In genomic region chr7:33733865-33734650, GRCh38 we compare ENCODE assay signal across 19 cellular contexts.
DNase-seq lines count a peak whose midpoint lies in the region; ATAC-seq and TF ChIP-seq lines count a peak whose summit lies in the region.
"Had no signal": no experiment of that assay in that cellular context is flagged by ENCODE, and none has a peak within 500 bp of the region (broad histone marks: within the 10 kb centered on the region; RNA-seq: fewer than 3 reads in every experiment).

No MANE protein-coding gene starts in this region.

- no peaks in the 10 kb centered on the region for H3K36me3 ChIP-seq in right lobe of liver
- H3K36me3 ChIP-seq: adrenal gland, esophagus muscularis mucosa had no signal

- H3K27ac ChIP-seq in 22Rv1 = peak overlapping the region; percentile 57
- H3K27ac ChIP-seq in right lobe of liver = no peak overlapping the region
- H3K27ac ChIP-seq: adrenal gland, coronary artery, esophagus muscularis mucosa had no signal

- H3K4me3 ChIP-seq in right lobe of liver = no peak overlapping the region
- H3K4me3 ChIP-seq: adrenal gland, coronary artery, esophagus muscularis mucosa had no signal

- intact Hi-C loops in right lobe of liver (cut with DNase I) = no loop called here

- H3K4me1 ChIP-seq in right lobe of liver = peaks cover 0 to 14% (median 0%) of the 10 kb centered on the region in 4 donors
- H3K4me1 ChIP-seq: adrenal gland, esophagus muscularis mucosa had no signal

- in situ Hi-C loops in GM13977 (cut with MboI; ENCODE audit: low pct_unique_long_range_greater_than_20kb, low sequenced_read_pairs, unreplicated experiment) = no loop called here

- POLR2A ChIA-PET in WTC11 (lab: Charles Lee) = no interaction called here

- H3K4me3 Mint-ChIP-seq in WTC11 = no peak overlapping the region
- H3K4me3 Mint-ChIP-seq: activated T-helper 1 cell treated with anti-CD3 and anti-CD28 coated beads, Interleukin-12 subunit alpha, Interleukin-12 subunit beta, Interleukin-2, Interleukin-4 antibody, amounts not matched to agents 30 ng/mL and 10 ng/mL and 1 ng/mL, durations not matched to agents 14 hours and 24 hours and 36 hours; CD8-positive, alpha-beta memory T cell; natural killer cell; stimulated activated naive B cell treated with anti-CD40 and anti-IgM and Interleukin-4, amounts not matched to agents 10 μg/mL and 1 μg/mL and 100 μg/mL, for 72 hours had no signal

- H3K27ac Mint-ChIP-seq in WTC11 = no peak overlapping the region
- H3K27ac Mint-ChIP-seq: activated T-helper 1 cell treated with anti-CD3 and anti-CD28 coated beads, Interleukin-12 subunit alpha, Interleukin-12 subunit beta, Interleukin-2, Interleukin-4 antibody, amounts not matched to agents 30 ng/mL and 10 ng/mL and 1 ng/mL, durations not matched to agents 14 hours and 24 hours and 36 hours; CD8-positive, alpha-beta memory T cell; natural killer cell; stimulated activated naive B cell treated with anti-CD40 and anti-IgM and Interleukin-4, amounts not matched to agents 10 μg/mL and 1 μg/mL and 100 μg/mL, for 72 hours had no signal

- peaks cover 10% of the 10 kb centered on the region; the same call in 1 of the 2 replicates for H3K36me3 Mint-ChIP-seq in WTC11
- H3K36me3 Mint-ChIP-seq: natural killer cell had no signal

- no peaks in the 10 kb centered on the region for H3K9me3 ChIP-seq in right lobe of liver
- H3K9me3 ChIP-seq: adrenal gland, esophagus muscularis mucosa had no signal

- peak; percentile 70 for DNase-seq in NCI-H146 (lab: John Stamatoyannopoulos, UW)
- no peak for DNase-seq in WTC11 (ENCODE audit: low spot score)
- DNase-seq in right lobe of liver = no peak
- DNase-seq in RPMI8226 = no peak
- no peak for DNase-seq in activated CD8-positive, alpha-beta memory T cell treated with anti-CD3 and anti-CD28 coated beads, Interleukin-2, amount 50 U/mL, for 4 hours
- DNase-seq in GM13977 (ENCODE audit: low spot score) = no peak
- DNase-seq: activated CD4-positive, alpha-beta T cell treated with anti-CD3 and anti-CD28 coated beads, Interleukin-2, amount 50 U/mL, for 1 hour; adrenal gland; CD8-positive, alpha-beta memory T cell; GDM1; natural killer cell; NCI-H526 treated with DMSO at 0.1 percent for 48 hours; stimulated activated naive B cell treated with anti-CD40 and anti-IgM and Interleukin-4, amounts not matched to agents 10 μg/mL and 1 μg/mL and 100 μg/mL, for 72 hours had no signal

- CTCF ChIA-PET in WTC11 (lab: Charles Lee) = interaction anchor here (1.1 kb wide), 1 partner anchor 61 kb away, joined by 3 read pairs; no protein-coding TSS in a partner anchor

- 78% methylated on average over 12 of the region's 16 CpGs for WGBS in right lobe of liver (ENCODE audit: insufficient coverage, low coverage, low lambda C conversion rate, missing lambda C conversion rate)

- TF ChIP-seq POLR2A in right lobe of liver (IDR thresholded peaks at IDR 0.05) = no peak

- H3K4me1 Mint-ChIP-seq in WTC11 = peaks cover 2% of the 10 kb centered on the region; the same call in 1 of the 2 replicates
- H3K4me1 Mint-ChIP-seq: CD8-positive, alpha-beta memory T cell; stimulated activated naive B cell treated with anti-CD40 and anti-IgM and Interleukin-4, amounts not matched to agents 10 μg/mL and 1 μg/mL and 100 μg/mL, for 72 hours had no signal

- H3K9me3 Mint-ChIP-seq in WTC11 = peaks cover 5% of the 10 kb centered on the region
- H3K9me3 Mint-ChIP-seq: activated T-helper 1 cell treated with anti-CD3 and anti-CD28 coated beads, Interleukin-12 subunit alpha, Interleukin-12 subunit beta, Interleukin-2, Interleukin-4 antibody, amounts not matched to agents 30 ng/mL and 10 ng/mL and 1 ng/mL, durations not matched to agents 14 hours and 24 hours and 36 hours had no signal

- peak; percentile 76 for ATAC-seq in WTC11
- ATAC-seq in right lobe of liver = peak; percentile 40 to 71 (median 55)
- no peak for ATAC-seq in GM21367 (IDR thresholded peaks at IDR 0.05; ENCODE audit: unreplicated experiment)
- ATAC-seq: natural killer cell; sciatic nerve; stimulated activated naive B cell treated with anti-CD40 and anti-IgM and Interleukin-4, amounts not matched to agents 10 μg/mL and 1 μg/mL and 100 μg/mL, for 72 hours had no signal

- no peaks in the 10 kb centered on the region for H3K27me3 ChIP-seq in right lobe of liver
- H3K27me3 ChIP-seq: adrenal gland, esophagus muscularis mucosa had no signal

- no peaks in the 10 kb centered on the region for H3K27me3 Mint-ChIP-seq in WTC11 (ENCODE audit: low read depth)
- H3K27me3 Mint-ChIP-seq: stimulated activated naive B cell treated with anti-CD40 and anti-IgM and Interleukin-4, amounts not matched to agents 10 μg/mL and 1 μg/mL and 100 μg/mL, for 72 hours had no signal

- TF ChIP-seq CTCF in 22Rv1 (IDR thresholded peaks at IDR 0.05) (no peak), WTC11 (IDR thresholded peaks at IDR 0.05) (no peak), right lobe of liver (IDR thresholded peaks at IDR 0.05) (no peak), GM13977 (IDR thresholded peaks at IDR 0.05; ENCODE audit: extremely low read depth, insufficient read depth, missing control alignments) (no peak)

TF ChIP-seq in WTC11, 78 proteins besides CTCF, POLR2A, EP300 and RAD21 (continues in another document):
- TF ChIP-seq AFF4 (CRISPR knock-in tag; IDR thresholded peaks at IDR 0.05; ENCODE audit: borderline replicate concordance) = no peak
- TF ChIP-seq HMGA2 (CRISPR knock-in tag; IDR thresholded peaks at IDR 0.05) = no peak
- no peak for TF ChIP-seq TEAD4 (CRISPR knock-in tag; IDR thresholded peaks at IDR 0.05)
- TF ChIP-seq SMAD3 (CRISPR knock-in tag; IDR thresholded peaks at IDR 0.05; ENCODE audit: borderline replicate concordance) = no peak
- TF ChIP-seq MYBL2 (CRISPR knock-in tag; IDR thresholded peaks at IDR 0.05) = no peak
- TF ChIP-seq GABPB1 (CRISPR knock-in tag; IDR thresholded peaks at IDR 0.05) = no peak
- TF ChIP-seq JUN (CRISPR knock-in tag; IDR thresholded peaks at IDR 0.05) = no peak
- TF ChIP-seq, protein P1, sequence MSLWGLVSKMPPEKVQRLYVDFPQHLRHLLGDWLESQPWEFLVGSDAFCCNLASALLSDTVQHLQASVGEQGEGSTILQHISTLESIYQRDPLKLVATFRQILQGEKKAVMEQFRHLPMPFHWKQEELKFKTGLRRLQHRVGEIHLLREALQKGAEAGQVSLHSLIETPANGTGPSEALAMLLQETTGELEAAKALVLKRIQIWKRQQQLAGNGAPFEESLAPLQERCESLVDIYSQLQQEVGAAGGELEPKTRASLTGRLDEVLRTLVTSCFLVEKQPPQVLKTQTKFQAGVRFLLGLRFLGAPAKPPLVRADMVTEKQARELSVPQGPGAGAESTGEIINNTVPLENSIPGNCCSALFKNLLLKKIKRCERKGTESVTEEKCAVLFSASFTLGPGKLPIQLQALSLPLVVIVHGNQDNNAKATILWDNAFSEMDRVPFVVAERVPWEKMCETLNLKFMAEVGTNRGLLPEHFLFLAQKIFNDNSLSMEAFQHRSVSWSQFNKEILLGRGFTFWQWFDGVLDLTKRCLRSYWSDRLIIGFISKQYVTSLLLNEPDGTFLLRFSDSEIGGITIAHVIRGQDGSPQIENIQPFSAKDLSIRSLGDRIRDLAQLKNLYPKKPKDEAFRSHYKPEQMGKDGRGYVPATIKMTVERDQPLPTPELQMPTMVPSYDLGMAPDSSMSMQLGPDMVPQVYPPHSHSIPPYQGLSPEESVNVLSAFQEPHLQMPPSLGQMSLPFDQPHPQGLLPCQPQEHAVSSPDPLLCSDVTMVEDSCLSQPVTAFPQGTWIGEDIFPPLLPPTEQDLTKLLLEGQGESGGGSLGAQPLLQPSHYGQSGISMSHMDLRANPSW (CRISPR knock-in tag; conservative IDR thresholded peaks at IDR 0.05; ENCODE audit: low read depth) = no peak
- TF ChIP-seq, protein P2, sequence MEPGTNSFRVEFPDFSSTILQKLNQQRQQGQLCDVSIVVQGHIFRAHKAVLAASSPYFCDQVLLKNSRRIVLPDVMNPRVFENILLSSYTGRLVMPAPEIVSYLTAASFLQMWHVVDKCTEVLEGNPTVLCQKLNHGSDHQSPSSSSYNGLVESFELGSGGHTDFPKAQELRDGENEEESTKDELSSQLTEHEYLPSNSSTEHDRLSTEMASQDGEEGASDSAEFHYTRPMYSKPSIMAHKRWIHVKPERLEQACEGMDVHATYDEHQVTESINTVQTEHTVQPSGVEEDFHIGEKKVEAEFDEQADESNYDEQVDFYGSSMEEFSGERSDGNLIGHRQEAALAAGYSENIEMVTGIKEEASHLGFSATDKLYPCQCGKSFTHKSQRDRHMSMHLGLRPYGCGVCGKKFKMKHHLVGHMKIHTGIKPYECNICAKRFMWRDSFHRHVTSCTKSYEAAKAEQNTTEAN (CRISPR knock-in tag; IDR thresholded peaks at IDR 0.05) = no peak
- no peak for TF ChIP-seq GTF2I (CRISPR knock-in tag; conservative IDR thresholded peaks at IDR 0.05)
